Comparison of ENCODE assay signal across 13 cellular contexts in genomic region chr2:164514491-164514890, GRCh38.
A peak's percentile ranks its signal among the peaks of the same experiment; 100 is the strongest.
DNase-seq lines count a peak whose midpoint lies in the region; ATAC-seq, FAIRE-seq and TF ChIP-seq lines count a peak whose summit lies in the region.
"Had no signal": no experiment of that assay in that cellular context is flagged by ENCODE, and none has a peak within 500 bp of the region (broad histone marks: within the 10 kb centered on the region; RNA-seq: fewer than 3 reads in every experiment).

No MANE protein-coding gene starts in this region.

- H3K27ac Mint-ChIP-seq in astrocyte (ENCODE audit: unreplicated experiment) = peak overlapping the region; percentile 16
- no peak overlapping the region for H3K27ac Mint-ChIP-seq in stimulated activated naive CD8-positive, alpha-beta T cell treated with anti-CD3 and anti-CD28 coated beads, Interleukin-15, amount 100 ng/mL, for 72 hours
- H3K27ac Mint-ChIP-seq: activated naive CD8-positive, alpha-beta T cell; dendritic cell treated with granulocyte-macrophage colony-stimulating factor and Interleukin-4, amounts not matched to agents 40 ng/mL and 50 ng/mL, for 4 days had no signal

- H4K20me1 ChIP-seq in astrocyte (ENCODE audit: insufficient read depth, low read length) (no peaks in the 10 kb centered on the region), smooth muscle cell (ENCODE audit: low read depth) (no peaks in the 10 kb centered on the region)

- peaks cover 32% of the 10 kb centered on the region for H3K36me3 Mint-ChIP-seq in astrocyte (ENCODE audit: low read depth, unreplicated experiment)
- H3K36me3 Mint-ChIP-seq: activated naive CD8-positive, alpha-beta T cell had no signal

- no peaks in the 10 kb centered on the region for H3K27me3 Mint-ChIP-seq in astrocyte (ENCODE audit: low read depth, unreplicated experiment)
- H3K27me3 Mint-ChIP-seq in stimulated activated naive CD8-positive, alpha-beta T cell treated with anti-CD3 and anti-CD28 coated beads, Interleukin-15, amount 100 ng/mL, for 72 hours = no peaks in the 10 kb centered on the region
- H3K27me3 Mint-ChIP-seq: activated naive CD8-positive, alpha-beta T cell; dendritic cell treated with granulocyte-macrophage colony-stimulating factor and Interleukin-4, amounts not matched to agents 40 ng/mL and 50 ng/mL, for 4 days had no signal

- H3K36me3 ChIP-seq in HUES48 (ENCODE audit: control insufficient read depth, insufficient read depth, low read length) = no peaks in the 10 kb centered on the region
- no peaks in the 10 kb centered on the region for H3K36me3 ChIP-seq in astrocyte (ENCODE audit: insufficient read depth, low read length)
- H3K36me3 ChIP-seq in smooth muscle cell (ENCODE audit: low read depth) = no peaks in the 10 kb centered on the region
- H3K36me3 ChIP-seq: thoracic aorta had no signal

- H3K27me3 ChIP-seq in HUES48 (ENCODE audit: control insufficient read depth, insufficient read depth, low read length) (no peaks in the 10 kb centered on the region), astrocyte (ENCODE audit: insufficient read depth, low read length) (no peaks in the 10 kb centered on the region), smooth muscle cell (ENCODE audit: low read depth) (no peaks in the 10 kb centered on the region)

- no peak for ATAC-seq in stimulated activated naive CD8-positive, alpha-beta T cell treated with anti-CD3 and anti-CD28 coated beads, Interleukin-15, amount 100 ng/mL, for 72 hours
- ATAC-seq in GM21528 (IDR thresholded peaks at IDR 0.05; ENCODE audit: low FRiP score, unreplicated experiment) = no peak
- ATAC-seq: left ventricle myocardium superior had no signal

- H3K4me3 Mint-ChIP-seq in astrocyte (ENCODE audit: unreplicated experiment) = no peak overlapping the region
- no peak overlapping the region for H3K4me3 Mint-ChIP-seq in stimulated activated naive CD8-positive, alpha-beta T cell treated with anti-CD3 and anti-CD28 coated beads, Interleukin-15, amount 100 ng/mL, for 72 hours
- H3K4me3 Mint-ChIP-seq: activated naive CD8-positive, alpha-beta T cell; dendritic cell treated with granulocyte-macrophage colony-stimulating factor and Interleukin-4, amounts not matched to agents 40 ng/mL and 50 ng/mL, for 4 days had no signal

- TF ChIP-seq CTCF in astrocyte (IDR thresholded peaks at IDR 0.05; ENCODE audit: insufficient read depth, low read depth, low read length) (no peak), fibroblast of pulmonary artery (IDR thresholded peaks at IDR 0.05; ENCODE audit: low read length, missing control alignments) (no peak), smooth muscle cell (IDR thresholded peaks at IDR 0.05; ENCODE audit: borderline replicate concordance, insufficient read depth, poor library complexity, severe bottlenecking) (no peak)

- peaks cover 18% of the 10 kb centered on the region for H3K4me1 Mint-ChIP-seq in astrocyte (ENCODE audit: low read depth, unreplicated experiment)
- H3K4me1 Mint-ChIP-seq in stimulated activated naive CD8-positive, alpha-beta T cell treated with anti-CD3 and anti-CD28 coated beads, Interleukin-15, amount 100 ng/mL, for 72 hours = no peaks in the 10 kb centered on the region

- H2AFZ ChIP-seq in astrocyte (ENCODE audit: low read depth, low read length) (no peak overlapping the region), smooth muscle cell (ENCODE audit: low read depth) (no peak overlapping the region)

- WGBS in smooth muscle cell (ENCODE audit: low lambda C conversion rate) = 69% methylated on average over 2 of the region's 2 CpGs

- H3K9ac ChIP-seq in HUES48 (ENCODE audit: low read depth, low read length) (no peak overlapping the region), astrocyte (ENCODE audit: low read length) (no peak overlapping the region), smooth muscle cell (ENCODE audit: low read depth) (peak overlapping the region; percentile 19)

- no peak for FAIRE-seq in astrocyte (lab: Jason Lieb, UNC)

- H3K9me3 ChIP-seq in HUES48 (ENCODE audit: control insufficient read depth, insufficient read depth, low read length) (no peaks in the 10 kb centered on the region), astrocyte (ENCODE audit: insufficient read depth, low read depth, low read length) (peaks cover 2% of the 10 kb centered on the region), smooth muscle cell (replicated peaks; ENCODE audit: low read depth) (no peaks in the 10 kb centered on the region)

- H3K4me3 ChIP-seq in HUES48 (ENCODE audit: low read depth, low read length) (no peak overlapping the region), astrocyte (ENCODE audit: insufficient read depth, low read depth, low read length) (no peak overlapping the region), fibroblast of pulmonary artery (replicated peaks; ENCODE audit: low read depth, low read length) (no peak overlapping the region), smooth muscle cell (no peak overlapping the region)
- H3K4me3 ChIP-seq: SK-N-MC, thoracic aorta had no signal

- no peaks in the 10 kb centered on the region for H3F3A ChIP-seq in smooth muscle cell (ENCODE audit: low read depth)

- H3K9me3 Mint-ChIP-seq in astrocyte (ENCODE audit: unreplicated experiment) = peaks cover 24% of the 10 kb centered on the region
- peaks cover 34 to 49% of the 10 kb centered on the region in 2 donors for H3K9me3 Mint-ChIP-seq in stimulated activated naive CD8-positive, alpha-beta T cell treated with anti-CD3 and anti-CD28 coated beads, Interleukin-15, amount 100 ng/mL, for 72 hours

- H3K4me2 ChIP-seq in astrocyte (ENCODE audit: low read length) (peak overlapping the region; percentile 54), smooth muscle cell (no peak overlapping the region)

- DNase-seq in astrocyte (ENCODE audit: low read depth) (peak; percentile 41), fibroblast of pulmonary artery (ENCODE audit: low read depth) (peak; percentile 28), smooth muscle cell (lab: John Stamatoyannopoulos, UW; ENCODE audit: unreplicated experiment) (no peak), NCI-H1092 (lab: John Stamatoyannopoulos, UW) (no peak)
- no peak for DNase-seq in stimulated activated naive CD8-positive, alpha-beta T cell treated with anti-CD3 and anti-CD28 coated beads, Interleukin-15, amount 100 ng/mL, for 72 hours
- DNase-seq: left ventricle myocardium superior had no signal

- H3K79me2 ChIP-seq in astrocyte (ENCODE audit: insufficient read depth, low read length) (no peaks in the 10 kb centered on the region), smooth muscle cell (ENCODE audit: low read depth) (no peaks in the 10 kb centered on the region)

- peaks cover 3% of the 10 kb centered on the region for H3K4me1 ChIP-seq in HUES48 (ENCODE audit: control insufficient read depth, insufficient read depth, low read length)
- peaks cover 7% of the 10 kb centered on the region for H3K4me1 ChIP-seq in astrocyte (ENCODE audit: insufficient read depth, low read length)
- no peaks in the 10 kb centered on the region for H3K4me1 ChIP-seq in smooth muscle cell (ENCODE audit: low read depth)

- H3K27ac ChIP-seq in HUES48 (ENCODE audit: low read depth, low read length) (peak overlapping the region; percentile 56), astrocyte (ENCODE audit: low read depth, low read length) (no peak overlapping the region), smooth muscle cell (ENCODE audit: low read depth) (peak overlapping the region; percentile 72)
- H3K27ac ChIP-seq: SK-N-MC, thoracic aorta, VCaP had no signal

Comparison
In these comparisons a context has a peak if more than half of its experiments do, and no peak if none do; other contexts are left out.
1. DNase-seq: peak in astrocyte (single experiment) and fibroblast of pulmonary artery (single experiment); none in smooth muscle cell (single experiment), stimulated activated naive CD8-positive, alpha-beta T cell treated with anti-CD3 and anti-CD28 coated beads, Interleukin-15, amount 100 ng/mL, for 72 hours (0 of 2) and NCI-H1092 (single experiment).